ENCODE assay signal across 8 cellular contexts in the genomic region with DNA sequence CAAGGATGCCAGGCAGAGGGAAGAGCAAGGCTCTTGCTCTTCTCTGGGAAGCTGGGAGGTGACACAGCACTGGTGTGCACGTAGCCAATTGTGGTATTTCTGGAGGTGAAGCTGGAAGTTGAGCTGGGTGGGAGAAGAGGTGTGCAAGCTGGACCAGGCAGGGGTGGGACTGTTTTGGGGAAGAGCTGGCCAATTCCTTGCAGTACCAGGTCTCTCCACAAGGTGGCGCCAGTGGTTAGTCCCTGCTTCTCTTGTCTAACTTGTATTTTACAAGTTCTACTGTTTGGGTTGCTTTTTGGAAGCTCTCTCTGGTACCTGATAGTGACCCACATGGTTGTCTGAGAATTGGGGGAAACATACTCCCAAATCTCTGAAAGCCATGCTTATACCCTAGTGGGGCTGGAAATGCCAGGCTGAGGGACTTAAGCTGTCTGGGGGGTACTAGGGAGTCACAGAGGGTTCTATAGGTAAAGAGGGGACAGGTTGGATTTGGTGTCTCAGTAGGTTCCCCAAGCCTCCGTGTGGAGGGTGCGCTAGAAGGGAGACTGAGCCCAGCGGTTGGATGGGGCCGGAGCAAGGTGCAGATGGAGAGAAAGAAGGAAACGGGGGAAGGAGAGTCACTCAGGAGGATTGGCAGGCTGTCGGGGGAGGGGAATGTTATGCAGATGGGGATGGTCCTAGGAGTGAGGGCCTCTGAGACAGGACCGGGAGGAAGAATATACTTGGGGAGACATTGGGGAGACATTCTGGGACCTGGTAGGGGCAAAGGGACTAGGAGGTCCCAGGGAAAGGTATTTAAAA. TPM values are rescaled to one million over a fixed set of nuclear protein-coding genes. Genes with fewer than 3 reads are reported as not detected.
DNase-seq lines count a peak whose midpoint lies in the region; FAIRE-seq and TF ChIP-seq lines count a peak whose summit lies in the region.

No MANE protein-coding gene starts in this region.

- peaks cover 11% of the 10 kb centered on the region for H3K4me1 ChIP-seq in endothelial cell of umbilical vein (ENCODE audit: control insufficient read depth, extremely low read depth, insufficient read depth, low read length)
- peaks cover 23 to 34% of the 10 kb centered on the region in 2 donors for H3K4me1 ChIP-seq in thyroid gland

- H3K27me3 ChIP-seq in endothelial cell of umbilical vein (ENCODE audit: control insufficient read depth in 2 of 2, insufficient read depth in 2 of 2, low read length in 2 of 2): no peaks in the 10 kb centered on the region
- no peaks in the 10 kb centered on the region for H3K27me3 ChIP-seq in thyroid gland

- H3K79me2 ChIP-seq in endothelial cell of umbilical vein (ENCODE audit: control insufficient read depth, insufficient read depth, low read length): no peaks in the 10 kb centered on the region

- CTCF ChIA-PET in endothelial cell of umbilical vein (lab: Charles Lee): interaction anchor here (0.7 to 3.2 kb wide), 40 partner anchors 10 to 252 kb away, joined by 3 to 35 read pairs (median 4); a partner anchor contains a TSS

- H3K27ac ChIP-seq in endothelial cell of umbilical vein (ENCODE audit: insufficient read depth, low read depth, low read length) (no peak overlapping the region), thyroid gland (no peak overlapping the region)

- H3K36me3 ChIP-seq in endothelial cell of umbilical vein (ENCODE audit: control insufficient read depth in 2 of 2, extremely low read depth in 1 of 2, insufficient read depth in 2 of 2, low read length in 2 of 2) (no peaks in the 10 kb centered on the region), thyroid gland (no peaks in the 10 kb centered on the region)

- H3K4me3 Mint-ChIP-seq in nephron: peak overlapping the region; percentile 19 to 32 (median 29)

- peak; percentile 78 for FAIRE-seq in endothelial cell of umbilical vein (lab: Jason Lieb, UNC)

- no peak overlapping the region for H3K4me2 ChIP-seq in endothelial cell of umbilical vein (ENCODE audit: insufficient read depth, low read length)

- dilution Hi-C loops in endothelial cell of umbilical vein (cut with MboI; ENCODE audit: extremely low pct_ligation_motif_present, low sequenced_read_pairs): no loop called here

- TF ChIP-seq CTCF in endothelial cell of umbilical vein (IDR thresholded peaks at IDR 0.05; ENCODE audit: extremely low read depth in 1 of 2, insufficient read depth in 1 of 2, low read depth in 1 of 2, low read length in 2 of 2): peak; percentile 96 to 97
- TF ChIP-seq CTCF in nephron (IDR thresholded peaks at IDR 0.05; ENCODE audit: unreplicated experiment in 3 of 3): peak; percentile 89 to 96 (median 93)
- peak; percentile 63 to 91 (median 76) for TF ChIP-seq CTCF in thyroid gland (IDR thresholded peaks at IDR 0.05)

- TF ChIP-seq POLR2A in endothelial cell of umbilical vein (IDR thresholded peaks at IDR 0.05; ENCODE audit: low read depth, low read length) (no peak), thyroid gland (IDR thresholded peaks at IDR 0.05) (no peak)

- POLR2A ChIA-PET in endothelial cell of umbilical vein (lab: Charles Lee): interaction anchor here (0.6 kb wide), 1 partner anchor 14 kb away, joined by 3 read pairs; no protein-coding TSS in a partner anchor

- no peaks in the 10 kb centered on the region for H3K36me3 Mint-ChIP-seq in nephron (ENCODE audit: low read depth)

- H3K4me1 Mint-ChIP-seq in nephron: peaks cover 13% of the 10 kb centered on the region

- intact Hi-C loops in endothelial cell of umbilical vein (cut with micrococcal nuclease): loop anchor here (1.0 kb wide), 3 partner anchors 46 to 91 kb away; a partner anchor contains a TSS
- intact Hi-C loops in thyroid gland (cut with DNase I): no loop called here

- no TSS peak for BruUV-seq in endothelial cell of umbilical vein (replicated peaks; lab: Mats Ljungman, UMichigan)

- H2AFZ ChIP-seq in endothelial cell of umbilical vein (ENCODE audit: low read depth, low read length): no peak overlapping the region

- no peak overlapping the region for H3K9ac ChIP-seq in endothelial cell of umbilical vein (replicated peaks; ENCODE audit: extremely low read depth, insufficient read depth, low read length)

- no peaks in the 10 kb centered on the region for H4K20me1 ChIP-seq in endothelial cell of umbilical vein (replicated peaks; ENCODE audit: control insufficient read depth, extremely low read depth, insufficient read depth, low read length)

- H3K27me3 Mint-ChIP-seq in nephron (ENCODE audit: low read depth): peaks cover 27% of the 10 kb centered on the region

- no peaks in the 10 kb centered on the region for H3K9me1 ChIP-seq in endothelial cell of umbilical vein (replicated peaks; ENCODE audit: control insufficient read depth, extremely low read depth, insufficient read depth, low read length)

- no peaks in the 10 kb centered on the region for H3K9me3 Mint-ChIP-seq in nephron

- WGBS in thyroid gland, 2 donors: 66 to 68% methylated on average over 9 of the region's 9 CpGs

- no peak overlapping the region for H3K4me3 ChIP-seq in endothelial cell of umbilical vein (replicated peaks in 1 of 3; ENCODE audit: insufficient read depth in 1 of 3, low read depth in 1 of 3, low read length in 3 of 3)
- no peak overlapping the region for H3K4me3 ChIP-seq in thyroid gland (replicated peaks in 1 of 3)

- peak overlapping the region; percentile 40 to 62 (median 41) for H3K27ac Mint-ChIP-seq in nephron

- DNase-seq in NCI-H446 (lab: John Stamatoyannopoulos, UW) (peak; percentile 24 to 35), NCI-H446 treated with DMSO at 0.1 percent for 48 hours (lab: John Stamatoyannopoulos, UW) (no peak), NCI-H1694 treated with DMSO at 0.1 percent for 48 hours (lab: John Stamatoyannopoulos, UW) (peak; percentile 54), endothelial cell of umbilical vein (ENCODE audit: low read depth, low spot score) (peak; percentile 65), thyroid gland (peak in 1 of 2 donors; percentile 41), HuH-7.5 (ENCODE audit: low spot score) (no peak)
- peak in 2 of 3 experiments; percentile 59 to 76 for DNase-seq in activated CD8-positive, alpha-beta memory T cell treated with anti-CD3 and anti-CD28 coated beads for 48 hours (ENCODE audit: low read depth in 2 of 3, low spot score in 2 of 3)

- H3K9me3 ChIP-seq in endothelial cell of umbilical vein (replicated peaks; ENCODE audit: control insufficient read depth, insufficient read depth, low read length) (no peaks in the 10 kb centered on the region), thyroid gland (no peaks in the 10 kb centered on the region)

TF ChIP-seq in endothelial cell of umbilical vein, 7 proteins besides CTCF, POLR2A, EP300 and RAD21:
- TF ChIP-seq MYC (IDR thresholded peaks at IDR 0.05; ENCODE audit: low read depth, low read length) (no peak), FOS (IDR thresholded peaks at IDR 0.05; ENCODE audit: borderline replicate concordance, insufficient read depth, low read length) (no peak), JUN (IDR thresholded peaks at IDR 0.05; ENCODE audit: borderline replicate concordance, insufficient read depth, insufficient read length, low read depth) (no peak), EZH2 (IDR thresholded peaks at IDR 0.05; ENCODE audit: borderline replicate concordance, low read depth, low read length, severe bottlenecking) (no peak), POLR2AphosphoS5 (IDR thresholded peaks at IDR 0.05; ENCODE audit: insufficient read depth, low read depth, low read length) (no peak)
- TF ChIP-seq, protein P1, sequence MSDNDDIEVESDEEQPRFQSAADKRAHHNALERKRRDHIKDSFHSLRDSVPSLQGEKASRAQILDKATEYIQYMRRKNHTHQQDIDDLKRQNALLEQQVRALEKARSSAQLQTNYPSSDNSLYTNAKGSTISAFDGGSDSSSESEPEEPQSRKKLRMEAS (IDR thresholded peaks at IDR 0.05; ENCODE audit: insufficient read depth, insufficient read length): no peak

RNA-seq across cellular contexts. Expression of a gene that starts 3.0 kb away (rescaled TPM):
- total RNA-seq in endothelial cell of umbilical vein (0.23 TPM in 1 of 2 replicates, not detected in the other), thyroid gland (10 to 100 TPM; 16.3 to 19.3 (median 17.9) TPM)
- polyA plus RNA-seq in endothelial cell of umbilical vein: 0.05 and 0.10 TPM in 2 replicates
- polyA plus RNA-seq in endothelial cell of umbilical vein (2011; cell fraction: cytosol; rRNA removed): 0.04 TPM in 1 of 2 replicates, not detected in the other
- 0.21 and 0.31 TPM in 2 replicates for polyA plus RNA-seq in endothelial cell of umbilical vein (2011; cell fraction: nucleus; rRNA removed)
- polyA plus RNA-seq in endothelial cell of umbilical vein (2012): not detected in 2 replicates
- 0.13 TPM in 1 of 2 replicates, not detected in the other for polyA minus RNA-seq in endothelial cell of umbilical vein
- polyA minus RNA-seq in endothelial cell of umbilical vein (2011; cell fraction: cytosol; rRNA and poly(A)+ RNA removed): not detected
- 0.29 TPM in 1 of 2 replicates, not detected in the other for polyA minus RNA-seq in endothelial cell of umbilical vein (2011; cell fraction: nucleus; rRNA and poly(A)+ RNA removed)

RNA-seq across cellular contexts. Expression of a gene that starts 14.2 kb away (rescaled TPM):
- total RNA-seq in endothelial cell of umbilical vein: 14.2 and 15.8 TPM in 2 replicates
- 11.2 and 14.0 TPM in 2 replicates for polyA plus RNA-seq in endothelial cell of umbilical vein
- polyA plus RNA-seq in endothelial cell of umbilical vein (2011; cell fraction: cytosol; rRNA removed): 9.9 and 12.4 TPM in 2 replicates
- polyA plus RNA-seq in endothelial cell of umbilical vein (2011; cell fraction: nucleus; rRNA removed): 16.8 and 18.5 TPM in 2 replicates
- polyA plus RNA-seq in endothelial cell of umbilical vein (2012): 11.0 and 13.7 TPM in 2 replicates
- 10.0 and 10.2 TPM in 2 replicates for polyA minus RNA-seq in endothelial cell of umbilical vein
- 0.20 TPM for polyA minus RNA-seq in endothelial cell of umbilical vein (2011; cell fraction: cytosol; rRNA and poly(A)+ RNA removed)
- 3.1 and 3.5 TPM in 2 replicates for polyA minus RNA-seq in endothelial cell of umbilical vein (2011; cell fraction: nucleus; rRNA and poly(A)+ RNA removed)
- 10 to 100 TPM in 2 of 4 donors, 1 to 10 TPM in 2; 5.7 to 19.6 (median 10.1) TPM for total RNA-seq in thyroid gland

RNA-seq across cellular contexts. Expression of a gene that starts 44.4 kb away (rescaled TPM):
- 130 and 139 TPM in 2 replicates for total RNA-seq in endothelial cell of umbilical vein
- 127 and 162 TPM in 2 replicates for polyA plus RNA-seq in endothelial cell of umbilical vein
- 104 and 137 TPM in 2 replicates for polyA plus RNA-seq in endothelial cell of umbilical vein (2011; cell fraction: cytosol; rRNA removed)
- polyA plus RNA-seq in endothelial cell of umbilical vein (2011; cell fraction: nucleus; rRNA removed): 196 and 258 TPM in 2 replicates
- polyA plus RNA-seq in endothelial cell of umbilical vein (2012): 73.2 and 107 TPM in 2 replicates
- polyA minus RNA-seq in endothelial cell of umbilical vein: 102 and 108 TPM in 2 replicates
- 30.2 TPM for polyA minus RNA-seq in endothelial cell of umbilical vein (2011; cell fraction: cytosol; rRNA and poly(A)+ RNA removed)
- polyA minus RNA-seq in endothelial cell of umbilical vein (2011; cell fraction: nucleus; rRNA and poly(A)+ RNA removed): 64.1 and 68.0 TPM in 2 replicates
- total RNA-seq in thyroid gland: 10 to 100 TPM; 33.4 to 57.5 (median 47.0) TPM

Comparison
In these comparisons a context has a peak if more than half of its experiments do, and no peak if none do; other contexts are left out.
1. DNase-seq: peak in NCI-H446 (2 of 2), NCI-H1694 treated with DMSO at 0.1 percent for 48 hours (single experiment), activated CD8-positive, alpha-beta memory T cell treated with anti-CD3 and anti-CD28 coated beads for 48 hours (2 of 3) and endothelial cell of umbilical vein (single experiment); none in NCI-H446 treated with DMSO at 0.1 percent for 48 hours (single experiment) and HuH-7.5 (single experiment).
2. RNA of a gene that starts 3.0 kb away (total RNA-seq): 16.3 to 19.3 TPM in thyroid gland; 0.23 TPM in endothelial cell of umbilical vein; every median in the first group is over 10 times any median in the second.
3. Peak in every context shown above with its lines, with median percentiles within 50 percentile points of each other: CTCF ChIP-seq.